Comparison of ENCODE assay signal across 8 cellular contexts in the genomic region with DNA sequence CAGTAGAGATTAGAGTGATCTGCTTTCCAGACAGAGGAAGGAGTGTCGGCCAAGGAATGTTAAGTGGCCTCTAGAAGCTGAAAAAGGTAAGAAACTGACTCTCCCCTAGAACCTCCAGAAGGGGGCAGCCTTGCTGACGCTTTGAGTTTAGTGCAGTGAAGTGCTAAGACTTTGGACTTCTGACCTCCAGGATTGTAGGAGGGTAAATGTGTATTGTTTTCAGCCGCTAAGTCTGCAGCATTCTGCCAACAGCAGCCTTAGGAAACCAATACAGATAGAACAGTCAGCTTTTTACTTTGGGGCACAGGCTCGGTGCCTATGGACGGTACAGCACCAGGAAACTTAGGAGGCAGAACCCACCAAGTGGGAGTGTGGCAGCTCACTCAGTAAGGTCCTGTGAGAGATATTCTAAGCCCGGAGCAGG. TPM values are rescaled to one million over a fixed set of nuclear protein-coding genes. Genes with fewer than 3 reads are reported as not detected.
A peak's percentile ranks its signal among the peaks of the same experiment; 100 is the strongest.
DNase-seq lines count a peak whose midpoint lies in the region; ATAC-seq and TF ChIP-seq lines count a peak whose summit lies in the region.

No MANE protein-coding gene starts in this region.

- no peak overlapping the region for H3K4me3 Mint-ChIP-seq in natural killer cell treated with Interleukin-12 subunit alpha and Interleukin-12 subunit beta and Interleukin-15 and Interleukin-18, amount 100 ng/mL, for 72 hours

- H3K27me3 Mint-ChIP-seq in natural killer cell treated with Interleukin-12 subunit alpha and Interleukin-12 subunit beta and Interleukin-15 and Interleukin-18, amount 100 ng/mL, for 72 hours, result no peaks in the 10 kb centered on the region

- H3K36me3 ChIP-seq in WERI-Rb-1 (peaks cover 6% of the 10 kb centered on the region), esophagus squamous epithelium (no peaks in the 10 kb centered on the region)

- no peak for TF ChIP-seq POLR2A in esophagus squamous epithelium (IDR thresholded peaks at IDR 0.05)

- no peak for ATAC-seq in natural killer cell treated with Interleukin-12 subunit alpha and Interleukin-12 subunit beta and Interleukin-15 and Interleukin-18, amount 100 ng/mL, for 72 hours
- no peak for ATAC-seq in GM18498 (IDR thresholded peaks at IDR 0.05; ENCODE audit: unreplicated experiment)

- H3K9me3 Mint-ChIP-seq in natural killer cell treated with Interleukin-12 subunit alpha and Interleukin-12 subunit beta and Interleukin-15 and Interleukin-18, amount 100 ng/mL, for 72 hours, result peaks cover 5% of the 10 kb centered on the region

- intact Hi-C loops in esophagus squamous epithelium (cut with DNase I), result no loop called here

- H3K4me3 ChIP-seq in LNCaP clone FGC (ENCODE audit: low read depth, low read length) (no peak overlapping the region), WERI-Rb-1 (ENCODE audit: low read depth, low read length) (no peak overlapping the region), esophagus squamous epithelium (no peak overlapping the region)

- peak overlapping the region; percentile 12 to 41 for H3K27ac Mint-ChIP-seq in natural killer cell treated with Interleukin-12 subunit alpha and Interleukin-12 subunit beta and Interleukin-15 and Interleukin-18, amount 100 ng/mL, for 72 hours

- peak; percentile 61 for TF ChIP-seq CTCF in LNCaP clone FGC (IDR thresholded peaks at IDR 0.05; ENCODE audit: control insufficient read depth, extremely low read depth, insufficient read depth)
- TF ChIP-seq CTCF in WERI-Rb-1 (IDR thresholded peaks at IDR 0.05; ENCODE audit: low read depth, low read length), result peak; percentile 72
- peak in 5 of 6 experiments; percentile 54 to 71 (median 62) for TF ChIP-seq CTCF in esophagus squamous epithelium (IDR thresholded peaks at IDR 0.05)

- H3K27ac ChIP-seq in WERI-Rb-1, result peak overlapping the region; percentile 40
- H3K27ac ChIP-seq in esophagus squamous epithelium, result peak overlapping the region in 2 of 4 donors; percentile 17 to 42

- DNase-seq in NCI-H1417 (lab: John Stamatoyannopoulos, UW) (peak; percentile 2 to 48 (median 24)), NCI-H1417 treated with DMSO at 0.1 percent for 48 hours (lab: John Stamatoyannopoulos, UW) (no peak), LNCaP clone FGC (ENCODE audit: low read depth) (no peak), WERI-Rb-1 (peak; percentile 72), esophagus squamous epithelium (lab: John Stamatoyannopoulos, UW) (no peak), NCI-H128 (lab: John Stamatoyannopoulos, UW; ENCODE audit: unreplicated experiment) (no peak)
- DNase-seq in natural killer cell treated with Interleukin-12 subunit alpha and Interleukin-12 subunit beta and Interleukin-15 and Interleukin-18, amount 100 ng/mL, for 72 hours (ENCODE audit: low spot score), result peak; percentile 75

- peaks cover 27 to 49% (median 33%) of the 10 kb centered on the region in 3 donors for H3K4me1 ChIP-seq in esophagus squamous epithelium

- H3K27me3 ChIP-seq in WERI-Rb-1 (ENCODE audit: insufficient read depth, low read depth, severe bottlenecking) (no peaks in the 10 kb centered on the region), esophagus squamous epithelium (no peaks in the 10 kb centered on the region)

- peaks cover 36 to 43% of the 10 kb centered on the region in 2 donors for H3K4me1 Mint-ChIP-seq in natural killer cell treated with Interleukin-12 subunit alpha and Interleukin-12 subunit beta and Interleukin-15 and Interleukin-18, amount 100 ng/mL, for 72 hours (ENCODE audit: low read depth in 2 of 2)

- 19 to 30% methylated on average over 3 to 4 of the region's 6 CpGs for WGBS in esophagus squamous epithelium, 2 donors

- H3K9me3 ChIP-seq in WERI-Rb-1 (ENCODE audit: severe bottlenecking) (peaks cover 14% of the 10 kb centered on the region), esophagus squamous epithelium (peaks cover 0 to 16% (median 10%) of the 10 kb centered on the region in 3 donors)

- H3K36me3 Mint-ChIP-seq in natural killer cell treated with Interleukin-12 subunit alpha and Interleukin-12 subunit beta and Interleukin-15 and Interleukin-18, amount 100 ng/mL, for 72 hours, result peaks cover 4% of the 10 kb centered on the region

RNA-seq across cellular contexts. Expression of gene TBC1D22A, which starts 3.6 kb away (rescaled TPM):
- 10 to 100 TPM; 15.6 to 21.7 (median 20.5) TPM for total RNA-seq in esophagus squamous epithelium
- total RNA-seq in natural killer cell treated with Interleukin-12 subunit alpha and Interleukin-12 subunit beta and Interleukin-15 and Interleukin-18, amount 100 ng/mL, for 72 hours, result 10 to 100 TPM; 31.9 to 43.4 TPM

RNA-seq across cellular contexts. Expression of gene CERK, which starts 20.8 kb away (rescaled TPM):
- total RNA-seq in esophagus squamous epithelium, result 10 to 100 TPM; 14.6 to 34.0 (median 26.6) TPM
- total RNA-seq in natural killer cell treated with Interleukin-12 subunit alpha and Interleukin-12 subunit beta and Interleukin-15 and Interleukin-18, amount 100 ng/mL, for 72 hours, result 10 to 100 TPM; 38.1 to 55.8 TPM

Comparison
In these comparisons a context has a peak if more than half of its experiments do, and no peak if none do; other contexts are left out.
1. DNase-seq: peak in NCI-H1417 (3 of 3), WERI-Rb-1 (single experiment) and natural killer cell treated with Interleukin-12 subunit alpha and Interleukin-12 subunit beta and Interleukin-15 and Interleukin-18, amount 100 ng/mL, for 72 hours (single experiment); none in NCI-H1417 treated with DMSO at 0.1 percent for 48 hours (single experiment), LNCaP clone FGC (single experiment), esophagus squamous epithelium (single experiment) and NCI-H128 (single experiment).
2. Peak in every context shown above with its lines, with median percentiles within 50 percentile points of each other: CTCF ChIP-seq.